ENCODE assay signal across 8 cellular contexts in genomic region chr17:49362723-49363117, GRCh38. TPM values are rescaled to one million over a fixed set of nuclear protein-coding genes. Genes with fewer than 3 reads are reported as not detected.
DNase-seq lines count a peak whose midpoint lies in the region; ATAC-seq and TF ChIP-seq lines count a peak whose summit lies in the region.

No MANE protein-coding gene starts in this region.

- ATAC-seq in Panc1 (no peak), foreskin keratinocyte (no peak)

- H3K27ac ChIP-seq in Panc1 (ENCODE audit: low read length): peak overlapping the region; percentile 71
- H3K27ac ChIP-seq in fibroblast of lung (ENCODE audit: insufficient read depth, low read length): peak overlapping the region; percentile 53
- H3K27ac ChIP-seq in foreskin keratinocyte: no peak overlapping the region

- H3K27me3 ChIP-seq in GM06990 (replicated peaks; ENCODE audit: control insufficient read depth, insufficient read depth, low read length) (no peaks in the 10 kb centered on the region), Panc1 (ENCODE audit: control insufficient read depth, insufficient read depth, low read length) (no peaks in the 10 kb centered on the region), fibroblast of lung (ENCODE audit: control insufficient read depth, insufficient read depth, low read length) (no peaks in the 10 kb centered on the region), foreskin keratinocyte (no peaks in the 10 kb centered on the region)

- POLR2A ChIA-PET in Panc1 (lab: Charles Lee): interaction anchor here (0.6 to 0.7 kb wide), 4 partner anchors 46 to 427 kb away, joined by 3 to 4 read pairs (median 3); partner anchors contain the start of gene SNF8

- in situ Hi-C loops in Panc1 (cut with HindIII; ENCODE audit: low pct_unique_long_range_greater_than_20kb, low sequenced_read_pairs): no loop called here

- H3K9me3 ChIP-seq in Panc1 (ENCODE audit: control insufficient read depth, insufficient read depth, low read depth, low read length) (no peaks in the 10 kb centered on the region), fibroblast of lung (ENCODE audit: control insufficient read depth, insufficient read depth, low read depth, low read length) (no peaks in the 10 kb centered on the region)

- TF ChIP-seq CTCF in GM06990 (IDR thresholded peaks at IDR 0.05; ENCODE audit: insufficient read depth, low read length, poor library complexity, severe bottlenecking): no peak
- no peak for TF ChIP-seq CTCF in Panc1 (IDR thresholded peaks at IDR 0.05)
- no peak for TF ChIP-seq CTCF in fibroblast of lung (conservative IDR thresholded peaks at IDR 0.05 in 1 of 2, IDR thresholded peaks at IDR 0.05 in 1 of 2; ENCODE audit: low read depth in 1 of 2, low read length in 2 of 2)
- no peak for TF ChIP-seq CTCF in retinal pigment epithelial cell (conservative IDR thresholded peaks at IDR 0.05; ENCODE audit: low read depth, low read length)
- no peak for TF ChIP-seq CTCF in foreskin keratinocyte (conservative IDR thresholded peaks at IDR 0.05)

- no peak overlapping the region for H3K9ac ChIP-seq in fibroblast of lung (ENCODE audit: insufficient read depth, low read length)

- peaks cover 36% of the 10 kb centered on the region for H3K79me2 ChIP-seq in fibroblast of lung (ENCODE audit: control insufficient read depth, insufficient read depth, low read length)

- intact Hi-C loops in Panc1 (cut with micrococcal nuclease; ENCODE audit: unreplicated experiment): no loop called here

- H3K4me2 ChIP-seq in fibroblast of lung (ENCODE audit: extremely low read depth, insufficient read depth, low read length): peak overlapping the region; percentile 80

- CTCF ChIA-PET in Panc1 (lab: Charles Lee): interaction anchor here (0.7 kb wide), 1 partner anchor 9 kb away, joined by 3 read pairs; no protein-coding TSS in a partner anchor

- DNase-seq in GM06990 (ENCODE audit: extremely low read depth, insufficient read length) (no peak), Panc1 (ENCODE audit: low read depth, low spot score) (no peak), fibroblast of lung (ENCODE audit: low read depth in 2 of 2) (peak in 1 of 2 donors; percentile 11), retinal pigment epithelial cell (ENCODE audit: low read depth) (no peak), NCI-H748 (lab: John Stamatoyannopoulos, UW; ENCODE audit: unreplicated experiment) (no peak), foreskin keratinocyte (no peak), HCEC 1CT (no peak), HPDE6-E6E7 (ENCODE audit: extremely low spot score) (no peak)

- H3K4me1 ChIP-seq in Panc1 (ENCODE audit: control insufficient read depth, insufficient read depth, low read length): peaks cover 32% of the 10 kb centered on the region
- peaks cover 12% of the 10 kb centered on the region for H3K4me1 ChIP-seq in fibroblast of lung (ENCODE audit: control insufficient read depth, extremely low read depth, insufficient read depth, low read length)
- H3K4me1 ChIP-seq in foreskin keratinocyte: peaks cover 8% of the 10 kb centered on the region

- H3K4me3 ChIP-seq in GM06990 (replicated peaks; ENCODE audit: low read depth, low read length) (peak overlapping the region; percentile 58), Panc1 (ENCODE audit: low read depth in 2 of 2, low read length in 2 of 2) (peak overlapping the region; percentile 63 to 83), fibroblast of lung (replicated peaks in 1 of 4; ENCODE audit: control extremely low read depth in 1 of 4, insufficient read depth in 1 of 4, low read depth in 3 of 4, low read length in 4 of 4) (peak overlapping the region; percentile 46 to 88 (median 65)), retinal pigment epithelial cell (ENCODE audit: low read length) (peak overlapping the region; percentile 51)

- no TSS peak for BruUV-seq in Panc1 (replicated peaks; lab: Mats Ljungman, UMichigan)

- H2AFZ ChIP-seq in fibroblast of lung (ENCODE audit: low read length): peak overlapping the region; percentile 87

- H4K20me1 ChIP-seq in fibroblast of lung (ENCODE audit: control insufficient read depth, extremely low read depth, insufficient read depth, low read length): peaks cover 1% of the 10 kb centered on the region

- H3K36me3 ChIP-seq in GM06990 (ENCODE audit: control insufficient read depth, insufficient read depth, low read length) (no peaks in the 10 kb centered on the region; the same call in 1 of the 2 replicates), Panc1 (ENCODE audit: control insufficient read depth, insufficient read depth, low read length) (no peaks in the 10 kb centered on the region; the same call in 1 of the 2 replicates), fibroblast of lung (ENCODE audit: control insufficient read depth, insufficient read depth, low read length) (no peaks in the 10 kb centered on the region)

RNA-seq across cellular contexts. Expression of gene ZNF652, which starts 0.7 kb away (rescaled TPM):
- 42.4 TPM for total RNA-seq in Panc1 (2021; ENCODE audit: unreplicated experiment)
- polyA plus RNA-seq in Panc1 (2012; ENCODE audit: insufficient read length): 8.1 TPM
- 7.2 and 7.8 TPM in 2 replicates for total RNA-seq in fibroblast of lung
- polyA plus RNA-seq in fibroblast of lung: 5.3 and 10.2 TPM in 2 replicates
- 3.0 and 7.3 TPM in 2 replicates for polyA plus RNA-seq in fibroblast of lung (2012)
- polyA minus RNA-seq in fibroblast of lung (ENCODE audit: low replicate concordance): 7.9 and 12.2 TPM in 2 replicates
- total RNA-seq in foreskin keratinocyte: 13.2 and 13.8 TPM in 2 replicates
- polyA plus RNA-seq in foreskin keratinocyte: 5.8 and 6.0 TPM in 2 replicates

RNA-seq across cellular contexts. Expression of gene PHB1, which starts 52.0 kb away (rescaled TPM):
- total RNA-seq in Panc1 (2021; ENCODE audit: unreplicated experiment) (367 TPM), fibroblast of lung (99.4 and 99.6 TPM in 2 replicates), foreskin keratinocyte (209 and 244 TPM in 2 replicates)
- polyA plus RNA-seq in Panc1 (2012; ENCODE audit: insufficient read length): 301 TPM
- polyA plus RNA-seq in fibroblast of lung (163 and 257 TPM in 2 replicates), foreskin keratinocyte (328 and 360 TPM in 2 replicates)
- 209 and 306 TPM in 2 replicates for polyA plus RNA-seq in fibroblast of lung (2012)
- 273 and 401 TPM in 2 replicates for polyA minus RNA-seq in fibroblast of lung (ENCODE audit: low replicate concordance)
